15 cellular contexts compared by ENCODE assay signal in the genomic region with DNA sequence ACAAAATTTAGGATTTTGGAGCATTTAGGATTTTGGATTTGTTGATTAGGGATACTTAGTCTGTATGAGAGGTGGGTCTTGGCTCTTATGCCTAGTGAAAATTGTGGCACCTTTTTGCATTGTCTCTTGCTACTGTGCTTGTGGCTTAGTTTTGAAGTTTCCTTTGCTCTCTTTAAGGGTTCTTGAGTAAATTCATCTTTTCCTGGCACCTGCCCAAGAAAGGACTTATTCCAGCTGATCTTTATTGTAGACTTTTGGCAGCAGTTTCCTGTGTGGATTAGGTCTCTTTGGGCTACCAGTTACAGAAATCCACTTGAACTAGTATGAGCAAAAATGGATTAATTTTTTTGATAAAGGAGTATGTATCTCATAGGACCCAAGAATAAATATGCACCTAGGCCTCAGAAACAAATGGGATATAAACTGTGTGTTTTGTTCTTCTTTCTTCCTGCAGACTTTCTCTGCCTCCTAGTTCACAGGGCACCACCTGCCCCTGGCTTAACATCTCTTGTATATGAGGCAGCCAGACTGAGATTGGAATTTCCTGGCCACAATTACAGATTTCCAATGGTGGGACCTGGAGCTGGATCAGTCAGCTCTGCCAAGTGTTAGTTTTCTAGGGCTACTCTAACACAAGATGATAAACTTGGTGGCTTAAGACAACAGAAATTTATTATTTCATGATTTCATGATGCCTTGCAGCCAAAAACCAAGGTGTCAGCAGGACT. TPM values are rescaled to one million over a fixed set of nuclear protein-coding genes. Genes with fewer than 3 reads are reported as not detected.
DNase-seq lines count a peak whose midpoint lies in the region; ATAC-seq and TF ChIP-seq lines count a peak whose summit lies in the region.
"Had no signal": no experiment of that assay in that cellular context is flagged by ENCODE, and none has a peak within 500 bp of the region (broad histone marks: within the 10 kb centered on the region; RNA-seq: fewer than 3 reads in every experiment).

No MANE protein-coding gene starts in this region.

- no peaks in the 10 kb centered on the region for H3K9me3 ChIP-seq in gastroesophageal sphincter
- H3K9me3 ChIP-seq in tibial nerve = no peaks in the 10 kb centered on the region
- H3K9me3 ChIP-seq: stomach had no signal

- H3K27ac ChIP-seq in gastroesophageal sphincter (no peak overlapping the region), tibial nerve (no peak overlapping the region)
- H3K27ac ChIP-seq: stomach had no signal

- no peaks in the 10 kb centered on the region for H3K36me3 ChIP-seq in gastroesophageal sphincter
- peaks cover 0 to 6% (median 0%) of the 10 kb centered on the region in 3 donors for H3K36me3 ChIP-seq in tibial nerve

- TF ChIP-seq EP300 in gastroesophageal sphincter (IDR thresholded peaks at IDR 0.05) (no peak), tibial nerve (IDR thresholded peaks at IDR 0.05) (no peak)

- no peak for TF ChIP-seq CTCF in astrocyte of the cerebellum (IDR thresholded peaks at IDR 0.05; ENCODE audit: low read depth, low read length, missing control alignments)
- no peak for TF ChIP-seq CTCF in gastroesophageal sphincter (IDR thresholded peaks at IDR 0.05)
- no peak for TF ChIP-seq CTCF in tibial nerve (IDR thresholded peaks at IDR 0.05)

- DNase-seq in DMS79 (lab: John Stamatoyannopoulos, UW) = peak; percentile 67
- DNase-seq in Jurkat, Clone E6-1 (ENCODE audit: low read depth, low spot score) = peak; percentile 41
- peak; percentile 24 for DNase-seq in astrocyte of the cerebellum (ENCODE audit: low read depth)
- DNase-seq in glomerular endothelial cell (ENCODE audit: extremely low read depth, low read depth, low spot score) = peak; percentile 96
- DNase-seq in activated T-cell treated with anti-CD3 and anti-CD28 coated beads, Interleukin-2, amount 50 U/mL, for 1 hour = no peak
- no peak for DNase-seq in tibial nerve (ENCODE audit: low spot score in 2 of 2)
- DNase-seq: activated CD8-positive, alpha-beta T cell treated with anti-CD3 and anti-CD28 coated beads for 36 hours; activated effector memory CD4-positive, alpha-beta T cell treated with Interleukin-2 at 50 U/mL for 16 hours; central memory CD4-positive, alpha-beta T cell; naive B cell; NCI-H345; RPMI8226; stomach had no signal

- H3K27me3 ChIP-seq in gastroesophageal sphincter (no peaks in the 10 kb centered on the region), tibial nerve (no peaks in the 10 kb centered on the region)
- H3K27me3 ChIP-seq: stomach had no signal

- in situ Hi-C loops in astrocyte of the cerebellum (cut with HindIII; ENCODE audit: low sequenced_read_pairs) = no loop called here

- H3K4me1 ChIP-seq in gastroesophageal sphincter (no peaks in the 10 kb centered on the region), tibial nerve (peaks cover 0 to 11% (median 0%) of the 10 kb centered on the region in 4 donors)

- no peak overlapping the region for H3K4me3 ChIP-seq in Jurkat, Clone E6-1 (ENCODE audit: low read length)
- H3K4me3 ChIP-seq in astrocyte of the cerebellum (ENCODE audit: low read depth, low read length) (no peak overlapping the region), gastroesophageal sphincter (no peak overlapping the region), tibial nerve (no peak overlapping the region)
- H3K4me3 ChIP-seq: stomach had no signal

- TF ChIP-seq POLR2A in gastroesophageal sphincter (IDR thresholded peaks at IDR 0.05) = no peak
- no peak for TF ChIP-seq POLR2A in tibial nerve (IDR thresholded peaks at IDR 0.05)

- ATAC-seq in gastroesophageal sphincter (no peak), HG02588 (IDR thresholded peaks at IDR 0.05; ENCODE audit: unreplicated experiment) (no peak)
- ATAC-seq: activated CD8-positive, alpha-beta T cell treated with anti-CD3 and anti-CD28 coated beads for 36 hours had no signal

RNA-seq across cellular contexts. Expression of a gene that starts 44.6 kb away (rescaled TPM):
- polyA plus RNA-seq in Jurkat, Clone E6-1 (2012; ENCODE audit: insufficient read depth, insufficient read length) = 24.8 TPM
- 36.1 and 65.2 TPM in 2 replicates for total RNA-seq in glomerular endothelial cell
- total RNA-seq in gastroesophageal sphincter = 10 to 100 TPM; 23.0 to 35.9 (median 30.4) TPM
- total RNA-seq in tibial nerve = 10 to 100 TPM; 15.7 to 39.9 (median 25.4) TPM

Comparison
In these comparisons a context has a peak if more than half of its experiments do, and no peak if none do; other contexts are left out.
1. DNase-seq: peak in DMS79 (single experiment), Jurkat, Clone E6-1 (single experiment), astrocyte of the cerebellum (single experiment) and glomerular endothelial cell (single experiment); none in activated T-cell treated with anti-CD3 and anti-CD28 coated beads, Interleukin-2, amount 50 U/mL, for 1 hour (single experiment) and tibial nerve (0 of 2).